Comparison of ENCODE assay signal across 1 cellular context in the genomic region with DNA sequence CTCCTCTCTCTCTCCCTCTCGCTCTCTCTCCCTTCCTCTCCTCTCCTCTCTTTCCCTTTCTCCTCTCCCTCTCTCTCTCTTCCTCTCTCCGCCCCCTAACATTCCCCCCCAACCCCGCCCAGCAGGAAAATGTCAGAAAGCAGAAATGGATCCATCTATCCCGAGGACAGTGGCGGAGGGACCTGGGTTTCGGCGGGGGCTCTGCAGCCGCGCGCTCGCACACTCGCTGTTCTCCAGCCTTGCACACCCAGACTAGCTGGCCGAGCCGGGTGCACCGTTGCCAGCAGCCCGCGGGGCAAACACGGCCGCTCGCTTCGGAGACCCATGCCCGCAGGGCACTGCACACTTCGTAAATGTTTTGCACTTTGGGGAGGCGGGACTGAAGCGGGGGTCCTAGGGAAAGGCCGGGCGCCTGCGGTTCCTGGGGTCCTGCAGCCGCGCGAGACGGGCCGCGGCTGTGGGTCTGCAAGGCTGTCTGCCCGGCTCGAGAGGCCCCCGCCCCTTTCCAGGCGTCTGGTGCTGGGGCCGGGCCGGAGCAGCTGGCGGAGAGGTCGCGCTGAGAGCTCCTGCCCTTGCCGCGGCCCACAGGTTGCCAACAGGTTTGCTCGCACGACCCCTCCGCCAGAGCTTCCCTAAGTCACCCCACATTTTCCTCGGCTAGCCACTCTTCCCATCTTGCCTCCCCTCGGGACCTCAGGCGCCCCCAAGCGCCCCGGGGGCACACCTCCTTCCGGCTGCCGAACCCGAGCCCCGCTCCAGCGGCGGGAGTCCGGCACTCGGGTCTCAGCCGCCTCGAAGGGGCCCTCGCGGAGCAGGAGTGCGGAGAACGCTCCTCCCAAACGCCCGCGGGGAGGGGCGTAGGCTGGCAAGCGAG.
TF ChIP-seq lines count a peak whose summit lies in the region.

No MANE protein-coding gene starts in this region.

TF ChIP-seq in SK-N-SH, 30 proteins besides CTCF, POLR2A, EP300 and RAD21 (continued from another document):
- TF ChIP-seq YY1 (IDR thresholded peaks at IDR 0.05; ENCODE audit: low read depth) (0 out of 2 replicates have a peak, but pooled peaks have one; percentile 22), RFX5 (IDR thresholded peaks at IDR 0.05; ENCODE audit: low read length) (no peak), FOXJ3 (CRISPR knock-in tag; IDR thresholded peaks at IDR 0.05) (no peak; the same call in 1 of the 2 replicates)
